Comparison of ENCODE assay signal across 12 cellular contexts in the genomic region with DNA sequence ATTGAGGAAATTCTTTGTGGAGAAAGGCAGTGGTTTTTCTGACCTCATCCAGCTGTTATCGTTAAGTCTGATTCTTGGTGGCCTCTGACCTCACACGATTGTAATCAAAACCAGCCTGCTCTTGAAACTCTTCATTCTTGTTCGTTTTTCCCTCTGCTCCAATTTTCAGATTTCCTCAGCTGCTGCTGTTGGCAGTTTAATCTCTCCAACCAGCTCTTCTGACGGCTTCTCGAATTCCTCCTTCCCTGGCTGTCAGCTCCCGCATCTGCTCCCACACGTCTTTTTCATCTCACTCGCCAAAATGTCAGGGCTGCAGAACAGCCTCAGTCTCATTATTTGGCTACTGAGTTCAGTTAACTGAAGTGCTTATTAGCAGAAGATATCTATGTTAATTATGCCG.
"Had no signal": no experiment of that assay in that cellular context is flagged by ENCODE, and none has a peak within 500 bp of the region (broad histone marks: within the 10 kb centered on the region; RNA-seq: fewer than 3 reads in every experiment).

No MANE protein-coding gene starts in this region.

- H3K27me3 Mint-ChIP-seq: activated B cell treated with CpG ODN at 0.5 μM for 24 hours had no signal

- H3K9me3 ChIP-seq: left ventricle myocardium inferior, pancreas had no signal

- H3K9me3 Mint-ChIP-seq: activated T-helper 2 cell treated with anti-CD3 and anti-CD28 coated beads, Interferon-gamma antibody, Interleukin-2, Interleukin-4, amounts not matched to agents 10 μg/mL and 5 μg/mL and 100 μg/mL, durations not matched to agents 14 hours and 24 hours and 36 hours; type B pancreatic cell had no signal

- H3K4me1 Mint-ChIP-seq: activated B cell treated with CpG ODN at 0.5 μM for 24 hours; memory B cell; stimulated activated effector memory CD8-positive, alpha-beta T cell treated with anti-CD3 and anti-CD28 coated beads, Interleukin-12 subunit alpha, Interleukin-12 subunit beta, amount 100 ng/mL, for 72 hours had no signal

- H3K4me1 ChIP-seq: left ventricle myocardium inferior, pancreas had no signal

- H3K4me3 ChIP-seq: left ventricle myocardium inferior, pancreas, smooth muscle cell had no signal

- H3K27ac Mint-ChIP-seq: activated B cell treated with CpG ODN at 0.5 μM for 24 hours; activated T-helper 2 cell treated with anti-CD3 and anti-CD28 coated beads, Interferon-gamma antibody, Interleukin-2, Interleukin-4, amounts not matched to agents 10 μg/mL and 5 μg/mL and 100 μg/mL, durations not matched to agents 14 hours and 24 hours and 36 hours; memory B cell; stimulated activated effector memory CD8-positive, alpha-beta T cell treated with anti-CD3 and anti-CD28 coated beads, Interleukin-12 subunit alpha, Interleukin-12 subunit beta, amount 100 ng/mL, for 72 hours; T-helper 1 cell treated with Interleukin-12 subunit alpha and Interleukin-12 subunit beta and Interleukin-4 antibody, amounts not matched to agents 30 μg/mL and 1 μg/mL, for 36 hours; type B pancreatic cell had no signal

- H3K4me3 Mint-ChIP-seq: activated B cell treated with CpG ODN at 0.5 μM for 24 hours; memory B cell; neural crest cell; stimulated activated effector memory CD8-positive, alpha-beta T cell treated with anti-CD3 and anti-CD28 coated beads, Interleukin-12 subunit alpha, Interleukin-12 subunit beta, amount 100 ng/mL, for 72 hours; T-helper 1 cell treated with Interleukin-12 subunit alpha and Interleukin-12 subunit beta and Interleukin-4 antibody, amounts not matched to agents 30 μg/mL and 1 μg/mL, for 36 hours; type B pancreatic cell had no signal

- H3K27ac ChIP-seq: left ventricle myocardium inferior, pancreas had no signal

- DNase-seq: activated B cell treated with CpG ODN at 0.5 μM for 24 hours; activated naive CD4-positive, alpha-beta T cell treated with anti-CD3 and anti-CD28 coated beads, Interleukin-2, amount 50 U/mL, for 16 hours; dermis blood vessel endothelial cell; left ventricle myocardium inferior; pancreas had no signal

- H3K27me3 ChIP-seq: pancreas had no signal

- H3K36me3 Mint-ChIP-seq: stimulated activated effector memory CD8-positive, alpha-beta T cell treated with anti-CD3 and anti-CD28 coated beads, Interleukin-12 subunit alpha, Interleukin-12 subunit beta, amount 100 ng/mL, for 72 hours; type B pancreatic cell had no signal

- H3K36me3 ChIP-seq: left ventricle myocardium inferior, pancreas had no signal

- H3K4me2 ChIP-seq: smooth muscle cell had no signal
